27 cellular contexts compared by ENCODE assay signal in genomic region chr2:235078914-235079472, GRCh38.
"Had no signal": no experiment of that assay in that cellular context is flagged by ENCODE, and none has a peak within 500 bp of the region (broad histone marks: within the 10 kb centered on the region; RNA-seq: fewer than 3 reads in every experiment).

No MANE protein-coding gene starts in this region.

- H3K9me3 Mint-ChIP-seq: mesothelial cell of epicardium; naive B cell; nephron; neural progenitor cell; stimulated activated effector memory CD8-positive, alpha-beta T cell treated with anti-CD3 and anti-CD28 coated beads, Interleukin-12 subunit alpha, Interleukin-12 subunit beta, amount 100 ng/mL, for 72 hours had no signal

- H3K4me2 ChIP-seq: neural progenitor cell had no signal

- ATAC-seq: esophagus mucosa; gastrocnemius medialis; left ventricle myocardium superior; lower lobe of right lung; mucosa of descending colon; stimulated activated effector memory CD8-positive, alpha-beta T cell treated with anti-CD3 and anti-CD28 coated beads, Interleukin-12 subunit alpha, Interleukin-12 subunit beta, amount 100 ng/mL, for 72 hours; stimulated activated naive CD8-positive, alpha-beta T cell treated with anti-CD3 and anti-CD28 coated beads, Interleukin-15, Interleukin-2, amounts not matched to agents 100 U/mL and 50 U/mL, for 24 hours; upper lobe of right lung had no signal

- H3K27me3 ChIP-seq: gastrocnemius medialis, neural progenitor cell, right atrium auricular region, sigmoid colon, tibial nerve, vagina had no signal

- H3K27ac ChIP-seq: coronary artery, epithelial cell of prostate, gastrocnemius medialis, lower lobe of right lung, neural progenitor cell, prostate gland, right atrium auricular region, sigmoid colon, thoracic aorta, tibial nerve, upper lobe of right lung, vagina had no signal

- H3K36me3 ChIP-seq: gastrocnemius medialis, lower lobe of right lung, neural progenitor cell, prostate gland, right atrium auricular region, sigmoid colon, thoracic aorta, tibial nerve, upper lobe of right lung, vagina had no signal

- H3K9me3 ChIP-seq: gastrocnemius medialis, lower lobe of right lung, mucosa of descending colon, prostate gland, right atrium auricular region, sigmoid colon, thoracic aorta, tibial nerve, upper lobe of right lung, vagina had no signal

- DNase-seq: dermis blood vessel endothelial cell; foreskin fibroblast; gastrocnemius medialis; head of caudate nucleus; left ventricle myocardium superior; lower lobe of right lung; mucosa of descending colon; naive B cell; nucleus accumbens; sigmoid colon; stimulated activated CD4-positive, alpha-beta T cell treated with anti-CD3 and anti-CD28 coated beads, Interleukin-2, amount 100 ng/mL, for 24 hours; stimulated activated CD4-positive, alpha-beta T cell treated with anti-CD3 and anti-CD28 coated beads, Interleukin-4, amount 100 ng/mL, for 24 hours; stimulated activated naive CD8-positive, alpha-beta T cell treated with anti-CD3 and anti-CD28 coated beads, Interleukin-15, Interleukin-2, amounts not matched to agents 100 U/mL and 50 U/mL, for 24 hours; upper lobe of right lung had no signal

- FAIRE-seq: keratinocyte had no signal

- H3K9ac ChIP-seq: neural progenitor cell had no signal

- H3K4me1 ChIP-seq: gastrocnemius medialis, lower lobe of right lung, prostate gland, sigmoid colon, tibial nerve, upper lobe of right lung, vagina had no signal

- H3K4me3 ChIP-seq: coronary artery, gastrocnemius medialis, lower lobe of right lung, mucosa of descending colon, neural progenitor cell, prostate gland, right atrium auricular region, sigmoid colon, thoracic aorta, tibial nerve, upper lobe of right lung, vagina had no signal

- H3K36me3 Mint-ChIP-seq: mesothelial cell of epicardium; naive B cell; neural progenitor cell; stimulated activated effector memory CD8-positive, alpha-beta T cell treated with anti-CD3 and anti-CD28 coated beads, Interleukin-12 subunit alpha, Interleukin-12 subunit beta, amount 100 ng/mL, for 72 hours had no signal

- H3K27ac Mint-ChIP-seq: mesothelial cell of epicardium; naive B cell; nephron; neural progenitor cell; stimulated activated effector memory CD8-positive, alpha-beta T cell treated with anti-CD3 and anti-CD28 coated beads, Interleukin-12 subunit alpha, Interleukin-12 subunit beta, amount 100 ng/mL, for 72 hours had no signal
